8 cellular contexts compared by ENCODE assay signal in genomic region chr11:43278302-43278956, GRCh38. TPM values are rescaled to one million over a fixed set of nuclear protein-coding genes. Genes with fewer than 3 reads are reported as not detected.
A peak's percentile ranks its signal among the peaks of the same experiment; 100 is the strongest.
DNase-seq lines count a peak whose midpoint lies in the region; ATAC-seq and TF ChIP-seq lines count a peak whose summit lies in the region.

No MANE protein-coding gene starts in this region.

- no peaks in the 10 kb centered on the region for H3K9me2 ChIP-seq in OCI-LY1 (ENCODE audit: low read depth, low read length)

- H3K27me3 ChIP-seq in OCI-LY1 (ENCODE audit: insufficient read depth, low read length) (no peaks in the 10 kb centered on the region; the same call in 1 of the 2 replicates), fibroblast of lung (ENCODE audit: control insufficient read depth, insufficient read depth, low read length) (no peaks in the 10 kb centered on the region)

- ATAC-seq in HG02588 (IDR thresholded peaks at IDR 0.05; ENCODE audit: unreplicated experiment) = peak; percentile 43
- ATAC-seq in GM19351 (IDR thresholded peaks at IDR 0.05; ENCODE audit: unreplicated experiment) = no peak
- no peak for ATAC-seq in HG02870 (IDR thresholded peaks at IDR 0.05; ENCODE audit: unreplicated experiment)
- ATAC-seq in HG02623 (IDR thresholded peaks at IDR 0.05; ENCODE audit: unreplicated experiment) = no peak

- H3F3A ChIP-seq in OCI-LY1 (ENCODE audit: insufficient read depth, low read length) = no peaks in the 10 kb centered on the region

- H3K4me3 ChIP-seq in OCI-LY1 (ENCODE audit: low read depth, low read length, poor library complexity, severe bottlenecking) = no peak overlapping the region
- no peak overlapping the region for H3K4me3 ChIP-seq in fibroblast of lung (replicated peaks in 1 of 4; ENCODE audit: control extremely low read depth in 1 of 4, insufficient read depth in 1 of 4, low read depth in 3 of 4, low read length in 4 of 4)

- H3K4me1 ChIP-seq in OCI-LY1 (ENCODE audit: insufficient read depth, low read length, severe bottlenecking) (no peaks in the 10 kb centered on the region), fibroblast of lung (ENCODE audit: control insufficient read depth, extremely low read depth, insufficient read depth, low read length) (no peaks in the 10 kb centered on the region)

- H2AFZ ChIP-seq in OCI-LY1 (ENCODE audit: low read length) (no peak overlapping the region), fibroblast of lung (ENCODE audit: low read length) (no peak overlapping the region)

- DNase-seq in D341Med (ENCODE audit: low spot score) (peak; percentile 61), fibroblast of lung (ENCODE audit: low read depth in 2 of 2) (peak; percentile 19 to 35), superior temporal gyrus (ENCODE audit: extremely low spot score) (peak; percentile 63)

- H3K4me2 ChIP-seq in OCI-LY1 (ENCODE audit: low read length) (no peak overlapping the region), fibroblast of lung (ENCODE audit: extremely low read depth, insufficient read depth, low read length) (no peak overlapping the region)

- no peak overlapping the region for H3K9ac ChIP-seq in OCI-LY1 (ENCODE audit: low read length)
- H3K9ac ChIP-seq in fibroblast of lung (ENCODE audit: insufficient read depth, low read length) = no peak overlapping the region

- H3K9me3 ChIP-seq in OCI-LY1 (ENCODE audit: low read length) (no peaks in the 10 kb centered on the region), fibroblast of lung (ENCODE audit: control insufficient read depth, insufficient read depth, low read depth, low read length) (no peaks in the 10 kb centered on the region)

- H4K20me1 ChIP-seq in OCI-LY1 (ENCODE audit: insufficient read depth, low read length) = no peaks in the 10 kb centered on the region
- no peaks in the 10 kb centered on the region for H4K20me1 ChIP-seq in fibroblast of lung (ENCODE audit: control insufficient read depth, extremely low read depth, insufficient read depth, low read length)

- H3K79me2 ChIP-seq in OCI-LY1 (ENCODE audit: insufficient read depth, low read length) (no peaks in the 10 kb centered on the region), fibroblast of lung (ENCODE audit: control insufficient read depth, insufficient read depth, low read length) (no peaks in the 10 kb centered on the region)

- peak; percentile 50 for TF ChIP-seq CTCF in OCI-LY1 (IDR thresholded peaks at IDR 0.05; ENCODE audit: low read length)
- peak; percentile 36 to 39 for TF ChIP-seq CTCF in fibroblast of lung (conservative IDR thresholded peaks at IDR 0.05 in 1 of 2, IDR thresholded peaks at IDR 0.05 in 1 of 2; ENCODE audit: low read depth in 1 of 2, low read length in 2 of 2)

- H3K36me3 ChIP-seq in OCI-LY1 (ENCODE audit: insufficient read depth, low read length) (no peaks in the 10 kb centered on the region), fibroblast of lung (ENCODE audit: control insufficient read depth, insufficient read depth, low read length) (no peaks in the 10 kb centered on the region)

- H3K27ac ChIP-seq in OCI-LY1 (ENCODE audit: low read depth, low read length, poor library complexity, severe bottlenecking) (no peak overlapping the region), fibroblast of lung (ENCODE audit: insufficient read depth, low read length) (no peak overlapping the region)

RNA-seq across cellular contexts. Expression of gene API5, which starts 33.4 kb away (rescaled TPM):
- total RNA-seq in fibroblast of lung = 62.9 and 69.1 TPM in 2 replicates
- polyA plus RNA-seq in fibroblast of lung = 97.4 and 98.6 TPM in 2 replicates
- polyA plus RNA-seq in fibroblast of lung (2012) = 61.8 and 68.2 TPM in 2 replicates
- polyA minus RNA-seq in fibroblast of lung (ENCODE audit: low replicate concordance) = 17.0 and 20.9 TPM in 2 replicates
